In genomic region chr2:111948832-111949231, GRCh38 we compare ENCODE assay signal across 2 cellular contexts.
TF ChIP-seq lines count a peak whose summit lies in the region.

No MANE protein-coding gene starts in this region.

TF ChIP-seq in K562, 482 proteins besides CTCF, POLR2A, EP300 and RAD21:
- TF ChIP-seq ZNF444 (CRISPR knock-in tag; IDR thresholded peaks at IDR 0.05) (no peak), BCOR (IDR thresholded peaks at IDR 0.05) (0 out of 2 replicates have a peak, but pooled peaks have one; percentile 26)

TF ChIP-seq in HepG2, 621 proteins besides CTCF, POLR2A, EP300 and RAD21:
- no peak for TF ChIP-seq ZBTB42 (CRISPR knock-in tag; IDR thresholded peaks at IDR 0.05)
- TF ChIP-seq ZMYM3 (CRISPR knock-in tag; IDR thresholded peaks at IDR 0.05) = peak; percentile 85
